Comparison of ENCODE assay signal across 9 cellular contexts in genomic region chr12:54725233-54725843, GRCh38.
DNase-seq lines count a peak whose midpoint lies in the region; ATAC-seq, FAIRE-seq and TF ChIP-seq lines count a peak whose summit lies in the region.
"Had no signal": no experiment of that assay in that cellular context is flagged by ENCODE, and none has a peak within 500 bp of the region (broad histone marks: within the 10 kb centered on the region; RNA-seq: fewer than 3 reads in every experiment).

No MANE protein-coding gene starts in this region.

- H3K27me3 ChIP-seq in AG04450 (ENCODE audit: control insufficient read depth, insufficient read depth, low read length) (no peaks in the 10 kb centered on the region), RWPE2 (ENCODE audit: insufficient read depth, poor library complexity, severe bottlenecking) (peaks cover 5% of the 10 kb centered on the region)

- no peak overlapping the region for H3K4me3 ChIP-seq in AG04450 (ENCODE audit: low read depth, low read length)
- no peak overlapping the region for H3K4me3 ChIP-seq in RWPE2 (ENCODE audit: severe bottlenecking)

- H3K36me3 ChIP-seq in RWPE2 (ENCODE audit: low read depth): no peaks in the 10 kb centered on the region

- no peaks in the 10 kb centered on the region for H3K4me1 ChIP-seq in RWPE2 (ENCODE audit: insufficient read depth, poor library complexity, severe bottlenecking)

- H3K9me3 ChIP-seq in AG04450 (ENCODE audit: control insufficient read depth, insufficient read depth, low read length) (no peaks in the 10 kb centered on the region), RWPE2 (ENCODE audit: severe bottlenecking) (no peaks in the 10 kb centered on the region)

- CTCF ChIA-PET in AG04450 (lab: Charles Lee): interaction anchor here (0.5 to 1.9 kb wide), 8 partner anchors 15 to 346 kb away, joined by 3 to 16 read pairs (median 4); partner anchors contain the start of gene MUCL1

- TF ChIP-seq CTCF in AG04450 (IDR thresholded peaks at IDR 0.05; ENCODE audit: low read depth, low read length) (peak; percentile 36), RWPE2 (IDR thresholded peaks at IDR 0.05; ENCODE audit: poor library complexity, severe bottlenecking) (peak; percentile 51)

- POLR2A ChIA-PET in AG04450 (lab: Yijun Ruan, JAX): no interaction called here

- FAIRE-seq in RCC 7860 (lab: Jason Lieb, UNC): no peak
- FAIRE-seq: GM18507 had no signal

- DNase-seq in AG04450 (ENCODE audit: low read depth, low spot score) (no peak), H4 (ENCODE audit: low spot score) (peak; percentile 34), RWPE2 (ENCODE audit: low spot score) (no peak), hepatic stellate cell (ENCODE audit: low spot score) (peak; percentile 4), HK-2 (ENCODE audit: unreplicated experiment) (no peak), RCC 7860 (ENCODE audit: low spot score) (no peak)

- no peak overlapping the region for H3K27ac ChIP-seq in AG04450 (ENCODE audit: low read depth, low read length)
- H3K27ac ChIP-seq in RWPE2 (ENCODE audit: poor library complexity, severe bottlenecking): no peak overlapping the region

- ATAC-seq in RWPE2 (ENCODE audit: low read depth) (0 out of 3 replicates have a peak, but pooled peaks have one; percentile 17), GM19463 (IDR thresholded peaks at IDR 0.05; ENCODE audit: unreplicated experiment) (no peak), GM18519 (IDR thresholded peaks at IDR 0.05; ENCODE audit: low FRiP score, unreplicated experiment) (no peak)

Comparison
In these comparisons a context has a peak if more than half of its experiments do, and no peak if none do; other contexts are left out.
1. DNase-seq: peak in H4 (single experiment) and hepatic stellate cell (single experiment); none in AG04450 (single experiment), RWPE2 (single experiment), HK-2 (single experiment) and RCC 7860 (single experiment).